8 cellular contexts compared by ENCODE assay signal in genomic region chr1:224929335-224930237, GRCh38. TPM values are rescaled to one million over a fixed set of nuclear protein-coding genes. Genes with fewer than 3 reads are reported as not detected.
A peak's percentile ranks its signal among the peaks of the same experiment; 100 is the strongest.
DNase-seq lines count a peak whose midpoint lies in the region; ATAC-seq, FAIRE-seq and TF ChIP-seq lines count a peak whose summit lies in the region.

TSS of gene DNAH14 (plus strand) at chr1:224929675. CDS start at chr1:224952703, 23,028 bp downstream.

- H3K27me3 ChIP-seq in endothelial cell of umbilical vein (ENCODE audit: control insufficient read depth in 2 of 2, insufficient read depth in 2 of 2, low read length in 2 of 2), result no peaks in the 10 kb centered on the region
- no peaks in the 10 kb centered on the region for H3K27me3 ChIP-seq in thyroid gland

- no peak for TF ChIP-seq CTCF in endothelial cell of umbilical vein (IDR thresholded peaks at IDR 0.05; ENCODE audit: extremely low read depth in 1 of 2, insufficient read depth in 1 of 2, low read depth in 1 of 2, low read length in 2 of 2)
- TF ChIP-seq CTCF in thyroid gland (IDR thresholded peaks at IDR 0.05), result no peak

- H3K27ac ChIP-seq in endothelial cell of umbilical vein (ENCODE audit: insufficient read depth, low read depth, low read length), result peak within 1 kb of the TSS; percentile 27
- no peak within 1 kb of the TSS for H3K27ac ChIP-seq in mesodermal cell (ENCODE audit: low read depth, low read length, severe bottlenecking)
- peak within 1 kb of the TSS; percentile 48 to 75 (median 59) for H3K27ac ChIP-seq in thyroid gland

- H3K4me3 ChIP-seq in endothelial cell of umbilical vein (replicated peaks in 1 of 3; ENCODE audit: insufficient read depth in 1 of 3, low read depth in 1 of 3, low read length in 3 of 3), result peak within 1 kb of the TSS; percentile 31 to 66 (median 53)
- peak within 1 kb of the TSS; percentile 62 for H3K4me3 ChIP-seq in mesodermal cell (ENCODE audit: extremely low read depth, insufficient read depth, low read length, poor library complexity, severe bottlenecking)
- peak within 1 kb of the TSS; percentile 7 to 62 (median 60) for H3K4me3 ChIP-seq in thyroid gland (replicated peaks in 1 of 3)

- H3K9me1 ChIP-seq in endothelial cell of umbilical vein (replicated peaks; ENCODE audit: control insufficient read depth, extremely low read depth, insufficient read depth, low read length), result no peaks in the 10 kb centered on the region

- H3K36me3 ChIP-seq in endothelial cell of umbilical vein (ENCODE audit: control insufficient read depth in 2 of 2, extremely low read depth in 1 of 2, insufficient read depth in 2 of 2, low read length in 2 of 2) (no peaks in the 10 kb centered on the region), mesodermal cell (ENCODE audit: control insufficient read depth, insufficient read depth, low read length) (peaks cover 4% of the 10 kb centered on the region), thyroid gland (no peaks in the 10 kb centered on the region)

- TSS peak; percentile 51 for BruUV-seq in endothelial cell of umbilical vein (replicated peaks; lab: Mats Ljungman, UMichigan)

- dilution Hi-C loops in endothelial cell of umbilical vein (cut with MboI; ENCODE audit: extremely low pct_ligation_motif_present, low sequenced_read_pairs), result no loop called here

- H3K4me2 ChIP-seq in endothelial cell of umbilical vein (ENCODE audit: insufficient read depth, low read length), result peak within 1 kb of the TSS; percentile 80

- POLR2A ChIA-PET in endothelial cell of umbilical vein (lab: Charles Lee), result no interaction called here

- H3K4me1 ChIP-seq in endothelial cell of umbilical vein (ENCODE audit: control insufficient read depth, extremely low read depth, insufficient read depth, low read length) (peaks cover 3% of the 10 kb centered on the region), mesodermal cell (ENCODE audit: control insufficient read depth, insufficient read depth, low read length, poor library complexity, severe bottlenecking) (no peaks in the 10 kb centered on the region), thyroid gland (peaks cover 0 to 7% of the 10 kb centered on the region in 2 donors)

- TF ChIP-seq POLR2A in endothelial cell of umbilical vein (IDR thresholded peaks at IDR 0.05; ENCODE audit: low read depth, low read length) (peak; percentile 20), thyroid gland (IDR thresholded peaks at IDR 0.05) (peak in 1 of 2 donors; percentile 87)

- H2AFZ ChIP-seq in endothelial cell of umbilical vein (ENCODE audit: low read depth, low read length), result peak within 1 kb of the TSS; percentile 96

- CTCF ChIA-PET in endothelial cell of umbilical vein (lab: Charles Lee), result interaction anchor here (0.6 kb wide), 2 partner anchors 90 to 510 kb away, joined by 3 read pairs; no protein-coding TSS in a partner anchor

- peak; percentile 67 for FAIRE-seq in endothelial cell of umbilical vein (lab: Jason Lieb, UNC)

- intact Hi-C loops in endothelial cell of umbilical vein (cut with micrococcal nuclease), result loop anchor here (5.0 to 10.0 kb wide), 2 partner anchors 275 to 427 kb away; no protein-coding TSS in a partner anchor
- intact Hi-C loops in thyroid gland (cut with DNase I), result loop anchor here (10.0 kb wide), 2 partner anchors 285 to 415 kb away; no protein-coding TSS in a partner anchor

- no peaks in the 10 kb centered on the region for H3K79me2 ChIP-seq in endothelial cell of umbilical vein (ENCODE audit: control insufficient read depth, insufficient read depth, low read length)

- DNase-seq in COLO829 (ENCODE audit: low spot score) (peak; percentile 83), NCI-H1417 treated with DMSO at 0.1 percent for 48 hours (lab: John Stamatoyannopoulos, UW) (peak; percentile 29), T1000 (lab: John Stamatoyannopoulos, UW) (peak; percentile 58), endothelial cell of umbilical vein (ENCODE audit: low read depth, low spot score) (peak; percentile 73), thyroid gland (peak; percentile 86 to 92)

- no peaks in the 10 kb centered on the region for H4K20me1 ChIP-seq in endothelial cell of umbilical vein (replicated peaks; ENCODE audit: control insufficient read depth, extremely low read depth, insufficient read depth, low read length)

- 1 to 2% methylated on average over 37 to 53 of the region's 75 CpGs for WGBS in mesodermal cell (ENCODE audit: insufficient coverage in 2 of 2), 2 experiments
- WGBS in thyroid gland, 2 donors, result 2 to 3% methylated on average over 21 to 29 of the region's 75 CpGs

- peak within 1 kb of the TSS; percentile 60 for H3K9ac ChIP-seq in endothelial cell of umbilical vein (replicated peaks; ENCODE audit: extremely low read depth, insufficient read depth, low read length)

- H3K9me3 ChIP-seq in endothelial cell of umbilical vein (replicated peaks; ENCODE audit: control insufficient read depth, insufficient read depth, low read length), result peaks cover 6% of the 10 kb centered on the region
- peaks cover 30% of the 10 kb centered on the region for H3K9me3 ChIP-seq in mesodermal cell (ENCODE audit: control insufficient read depth, low read length)
- no peaks in the 10 kb centered on the region for H3K9me3 ChIP-seq in thyroid gland

- peak; percentile 36 for ATAC-seq in GM19468 (IDR thresholded peaks at IDR 0.05; ENCODE audit: extremely low read depth, unreplicated experiment)
- no peak for ATAC-seq in HG03097 (IDR thresholded peaks at IDR 0.05; ENCODE audit: low FRiP score, unreplicated experiment)

TF ChIP-seq in endothelial cell of umbilical vein, 7 proteins besides CTCF, POLR2A, EP300 and RAD21:
- no peak for TF ChIP-seq GATA2 (IDR thresholded peaks at IDR 0.05; ENCODE audit: insufficient read depth, insufficient read length, low read depth, low read length)
- TF ChIP-seq POLR2AphosphoS5 (IDR thresholded peaks at IDR 0.05; ENCODE audit: insufficient read depth, low read depth, low read length), result peak; percentile 71
- TF ChIP-seq JUN (IDR thresholded peaks at IDR 0.05; ENCODE audit: borderline replicate concordance, insufficient read depth, insufficient read length, low read depth), result no peak
- TF ChIP-seq MYC (IDR thresholded peaks at IDR 0.05; ENCODE audit: low read depth, low read length), result no peak
- no peak for TF ChIP-seq FOS (IDR thresholded peaks at IDR 0.05; ENCODE audit: borderline replicate concordance, insufficient read depth, low read length)
TF ChIP-seq in endothelial cell of umbilical vein: peak in this region for 1.

RNA-seq across cellular contexts. Expression of gene DNAH14, which starts in this region (rescaled TPM):
- total RNA-seq in endothelial cell of umbilical vein (7.1 and 8.5 TPM in 2 replicates), thyroid gland (10 to 100 TPM; 60.5 to 75.9 (median 69.2) TPM)
- polyA plus RNA-seq in endothelial cell of umbilical vein, result 1.3 and 1.5 TPM in 2 replicates
- polyA plus RNA-seq in endothelial cell of umbilical vein (2011; cell fraction: cytosol; rRNA removed), result 2.1 and 2.7 TPM in 2 replicates
- polyA plus RNA-seq in endothelial cell of umbilical vein (2011; cell fraction: nucleus; rRNA removed), result 6.2 and 8.2 TPM in 2 replicates
- polyA plus RNA-seq in endothelial cell of umbilical vein (2012), result 4.7 and 9.5 TPM in 2 replicates
- polyA minus RNA-seq in endothelial cell of umbilical vein, result 0.98 and 1.3 TPM in 2 replicates
- 22.6 TPM for polyA minus RNA-seq in endothelial cell of umbilical vein (2011; cell fraction: cytosol; rRNA and poly(A)+ RNA removed)
- polyA minus RNA-seq in endothelial cell of umbilical vein (2011; cell fraction: nucleus; rRNA and poly(A)+ RNA removed), result 7.1 and 9.0 TPM in 2 replicates
- 33.0 TPM for polyA plus RNA-seq in mesodermal cell (2013, experiment 1 of 2)
- 43.3 TPM for polyA plus RNA-seq in mesodermal cell (2013, experiment 2 of 2)

Comparison
In these comparisons a context has a peak if more than half of its experiments do, and no peak if none do; other contexts are left out.
1. DNase-seq: peak in every context shown above with its lines; median percentile 89 in thyroid gland; 83 in COLO829; 73 in endothelial cell of umbilical vein; 58 in T1000; 29 in NCI-H1417 treated with DMSO at 0.1 percent for 48 hours.